In the genomic region with DNA sequence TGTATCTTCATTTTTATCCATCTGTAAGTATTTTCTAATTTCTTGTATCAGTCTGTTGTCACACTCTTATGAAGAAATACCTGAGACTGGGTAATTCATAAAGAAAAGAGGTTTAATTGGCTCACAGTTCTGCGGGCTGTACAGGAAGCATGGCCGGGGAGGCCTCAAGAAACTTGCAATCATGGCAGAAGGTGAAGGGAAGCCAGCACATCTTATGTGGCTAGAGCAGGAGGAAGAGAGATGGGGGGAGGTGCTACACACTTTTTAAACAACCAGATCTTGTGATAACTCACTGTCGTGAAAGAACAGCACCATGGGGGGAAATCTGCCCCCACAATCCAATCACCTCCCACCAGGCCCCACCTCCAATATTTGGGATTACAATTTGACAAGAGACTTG, we compare ENCODE assay signal across 21 cellular contexts.
"Had no signal": no experiment of that assay in that cellular context is flagged by ENCODE, and none has a peak within 500 bp of the region (broad histone marks: within the 10 kb centered on the region; RNA-seq: fewer than 3 reads in every experiment).

No MANE protein-coding gene starts in this region.

- H3K9me3 Mint-ChIP-seq: activated CD4-positive, alpha-beta memory T cell treated with anti-CD3 and anti-CD28 coated beads for 36 hours; activated CD4-positive, alpha-beta T cell treated with anti-CD3 and anti-CD28 coated beads, Interleukin-2, amount 10 ng/mL, durations not matched to agents 7 days and 5 days; activated T-cell treated with anti-CD3 and anti-CD28 coated beads, Interleukin-2, amount 50 U/mL, for 72 hours; activated T-helper 2 cell treated with anti-CD3 and anti-CD28 coated beads, Interferon-gamma antibody, Interleukin-2, Interleukin-4, amounts not matched to agents 10 μg/mL and 5 μg/mL and 100 μg/mL, durations not matched to agents 14 hours and 24 hours and 36 hours; IgD-negative memory B cell had no signal

- H3K27me3 Mint-ChIP-seq: activated CD4-positive, alpha-beta memory T cell treated with anti-CD3 and anti-CD28 coated beads for 36 hours had no signal

- H3K9me3 ChIP-seq: MG63 had no signal

- ATAC-seq: activated T-cell treated with anti-CD3 and anti-CD28 coated beads, Interleukin-2, amount 50 U/mL, for 72 hours had no signal

- H3K27ac ChIP-seq: VCaP had no signal

- H3K27ac Mint-ChIP-seq: activated CD4-positive, alpha-beta memory T cell treated with anti-CD3 and anti-CD28 coated beads for 36 hours; activated CD4-positive, alpha-beta T cell treated with anti-CD3 and anti-CD28 coated beads, Interleukin-2, amount 10 ng/mL, durations not matched to agents 7 days and 5 days; activated naive CD4-positive, alpha-beta T cell treated with anti-CD3 and anti-CD28 coated beads, Interleukin-2, amount 10 ng/mL, durations not matched to agents 7 days and 5 days; activated T-cell treated with anti-CD3 and anti-CD28 coated beads, Interleukin-2, amount 50 U/mL, for 72 hours; activated T-helper 2 cell treated with anti-CD3 and anti-CD28 coated beads, Interferon-gamma antibody, Interleukin-2, Interleukin-4, amounts not matched to agents 10 μg/mL and 5 μg/mL and 100 μg/mL, durations not matched to agents 14 hours and 24 hours and 36 hours; brain had no signal

- H3K4me1 Mint-ChIP-seq: brain had no signal

- H3K36me3 Mint-ChIP-seq: activated CD4-positive, alpha-beta memory T cell treated with anti-CD3 and anti-CD28 coated beads for 36 hours; brain; IgD-negative memory B cell had no signal

- H3K4me3 ChIP-seq: MG63 had no signal

- H3K4me3 Mint-ChIP-seq: activated CD4-positive, alpha-beta memory T cell treated with anti-CD3 and anti-CD28 coated beads for 36 hours; activated CD4-positive, alpha-beta T cell treated with anti-CD3 and anti-CD28 coated beads, Interleukin-2, amount 10 ng/mL, durations not matched to agents 7 days and 5 days; activated naive CD4-positive, alpha-beta T cell treated with anti-CD3 and anti-CD28 coated beads, Interleukin-2, amount 10 ng/mL, durations not matched to agents 7 days and 5 days; activated T-cell treated with anti-CD3 and anti-CD28 coated beads, Interleukin-2, amount 50 U/mL, for 72 hours; brain had no signal

- DNase-seq: activated CD4-positive, alpha-beta memory T cell treated with anti-CD3 and anti-CD28 coated beads for 36 hours; activated CD4-positive, alpha-beta T cell treated with anti-CD3 and anti-CD28 coated beads, Interleukin-2, amount 10 ng/mL, durations not matched to agents 7 days and 5 days; activated CD4-positive, CD25-positive, alpha-beta regulatory T cell; activated CD8-positive, alpha-beta memory T cell treated with anti-CD3 and anti-CD28 coated beads, Interleukin-2, amount 50 U/mL, for 4 hours; activated gamma-delta T cell treated with Interleukin-2 at 50 U/mL for 16 hours; activated naive CD4-positive, alpha-beta T cell treated with anti-CD3 and anti-CD28 coated beads, Interleukin-2, amount 10 ng/mL, durations not matched to agents 7 days and 5 days; activated T-cell treated with anti-CD3 and anti-CD28 coated beads, Interleukin-2, amount 50 U/mL, for 72 hours; amygdala; cerebellar nuclear complex; MG63; NCI-H1105; NCI-H1436; NCI-H1694 treated with DMSO at 0.1 percent for 48 hours; NCI-H2081; NCI-H510A treated with DMSO at 0.1 percent for 48 hours; SHP77; T1000 had no signal

- H3K36me3 ChIP-seq: MG63 had no signal
